In the genomic region with DNA sequence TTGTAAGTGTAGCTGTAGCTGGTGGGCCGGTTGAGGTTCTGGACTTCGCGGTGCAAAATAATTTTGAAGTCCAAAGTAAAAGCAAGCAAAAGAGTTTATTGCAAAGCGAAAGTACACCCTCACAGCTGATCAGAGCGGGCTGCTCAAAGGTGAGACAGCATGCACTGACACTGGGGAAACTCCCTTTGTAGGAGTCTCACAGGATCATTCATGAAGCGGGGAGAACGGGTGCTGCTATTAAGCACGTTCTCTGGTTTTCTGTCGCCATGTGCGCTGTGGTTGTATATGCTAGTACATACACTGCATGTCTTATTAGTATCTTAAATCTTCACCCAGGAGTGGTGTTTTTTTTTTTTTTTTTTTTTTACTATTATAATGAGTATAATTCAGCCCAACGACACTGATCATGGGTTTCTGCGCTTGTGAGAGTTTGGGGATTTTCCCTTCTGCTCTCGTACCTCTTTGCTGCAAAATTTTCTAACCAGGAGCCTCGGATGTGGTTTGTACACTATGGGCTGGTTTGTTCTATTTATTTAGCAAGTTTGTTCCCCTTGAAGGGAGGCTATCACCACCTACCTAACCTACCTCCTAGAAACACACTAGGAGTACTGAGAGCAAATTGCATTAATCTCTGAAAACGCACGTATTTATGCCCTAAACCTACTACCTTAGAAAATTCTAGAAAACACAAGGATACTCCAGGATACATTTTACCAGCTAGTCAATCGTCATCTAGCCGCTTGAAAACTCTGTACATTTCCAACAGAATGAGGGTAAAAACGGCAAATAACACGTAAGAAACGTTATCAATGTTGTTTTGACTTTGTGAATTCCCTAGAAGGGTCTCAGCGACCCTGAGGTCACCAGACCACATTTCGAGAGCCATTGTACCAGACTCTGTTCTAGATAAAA, we compare ENCODE assay signal across 8 cellular contexts. TPM values are rescaled to one million over a fixed set of nuclear protein-coding genes. Genes with fewer than 3 reads are reported as not detected.
DNase-seq lines count a peak whose midpoint lies in the region; FAIRE-seq and TF ChIP-seq lines count a peak whose summit lies in the region.

No MANE protein-coding gene starts in this region.

- peak overlapping the region; percentile 89 for H3K27ac Mint-ChIP-seq in HFFc6

- WGBS in sigmoid colon, 2 donors, result 14 to 30% methylated on average over 23 of the region's 23 CpGs

- H3K4me3 ChIP-seq in fibroblast of the aortic adventitia (ENCODE audit: low read depth, low read length) (peak overlapping the region; percentile 86), sigmoid colon (peak overlapping the region; percentile 78 to 96 (median 92))

- H3K36me3 Mint-ChIP-seq in HFFc6 (ENCODE audit: low read depth), result peaks cover 15% of the 10 kb centered on the region

- peaks cover 0 to 33% (median 26%) of the 10 kb centered on the region in 4 donors for H3K4me1 ChIP-seq in sigmoid colon

- H3K9me3 Mint-ChIP-seq in HFFc6, result no peaks in the 10 kb centered on the region

- TF ChIP-seq POLR2A in GM12892 (IDR thresholded peaks at IDR 0.05; ENCODE audit: low read depth, low read length), result peak; percentile 65
- TF ChIP-seq POLR2A in sigmoid colon (IDR thresholded peaks at IDR 0.05), result no peak

- no peak for TF ChIP-seq EP300 in sigmoid colon (IDR thresholded peaks at IDR 0.05)

- no peaks in the 10 kb centered on the region for H3K27me3 ChIP-seq in sigmoid colon

- peak overlapping the region; percentile 94 for H3K4me3 Mint-ChIP-seq in HFFc6

- no peaks in the 10 kb centered on the region for H3K9me3 ChIP-seq in sigmoid colon

- intact Hi-C loops in sigmoid colon (cut with DNase I), result loop anchor here (10.0 kb wide), 3 partner anchors 142 to 552 kb away; a partner anchor contains a TSS

- peak; percentile 84 for FAIRE-seq in GM12892 (lab: Jason Lieb, UNC)

- H3K27me3 Mint-ChIP-seq in HFFc6 (ENCODE audit: insufficient read depth), result no peaks in the 10 kb centered on the region; the same call in 1 of the 2 replicates

- peaks cover 0 to 7% (median 5%) of the 10 kb centered on the region in 4 donors for H3K36me3 ChIP-seq in sigmoid colon

- H3K4me1 Mint-ChIP-seq in HFFc6 (ENCODE audit: low read depth), result peaks cover 29% of the 10 kb centered on the region

- DNase-seq in GM12892 (ENCODE audit: insufficient read length) (peak; percentile 44), HFFc6 (no peak), NCI-H226 (peak; percentile 58), fibroblast of the aortic adventitia (ENCODE audit: low read depth) (peak; percentile 4), sigmoid colon (no peak), NOMO-1 treated with dmso at 0.1 percent for 144 hours (lab: John Stamatoyannopoulos, UW; ENCODE audit: unreplicated experiment) (no peak), NCI-H1092 treated with DMSO at 0.1 percent for 48 hours (lab: John Stamatoyannopoulos, UW) (no peak)
- peak; percentile 81 to 82 for DNase-seq in activated T-cell treated with anti-CD3 and anti-CD28 coated beads, Interleukin-2, amount 50 U/mL, for 48 hours

- peak overlapping the region; percentile 90 to 95 (median 93) for H3K27ac ChIP-seq in sigmoid colon

- TF ChIP-seq CTCF in HFFc6 (IDR thresholded peaks at IDR 0.05) (no peak), fibroblast of the aortic adventitia (IDR thresholded peaks at IDR 0.05; ENCODE audit: insufficient read depth, low read length) (no peak), sigmoid colon (IDR thresholded peaks at IDR 0.05) (no peak)

RNA-seq across cellular contexts. Expression of a gene that starts 1.3 kb away (rescaled TPM):
- polyA plus RNA-seq in GM12892 (2012; ENCODE audit: missing spikeins), result 6.1 TPM
- total RNA-seq in HFFc6 (2021; fragmentation: NEBNext Ultra II Directional; extraction: Animal tissue kit (Norgen Biotek cat#: 25700)), result 10 to 100 TPM; 14.3 to 17.5 (median 16.2) TPM
- total RNA-seq in fibroblast of the aortic adventitia (ENCODE audit: low replicate concordance), result 12.2 and 17.1 TPM in 2 replicates
- 1 to 10 TPM; 7.3 to 8.3 (median 8.0) TPM for total RNA-seq in sigmoid colon
- polyA plus RNA-seq in sigmoid colon, result 1 to 10 TPM; 2.4 to 4.8 (median 3.2) TPM

Comparison
In these comparisons a context has a peak if more than half of its experiments do, and no peak if none do; other contexts are left out.
1. DNase-seq: peak in GM12892 (single experiment), NCI-H226 (single experiment), activated T-cell treated with anti-CD3 and anti-CD28 coated beads, Interleukin-2, amount 50 U/mL, for 48 hours (2 of 2) and fibroblast of the aortic adventitia (single experiment); none in HFFc6 (single experiment), sigmoid colon (single experiment), NOMO-1 treated with dmso at 0.1 percent for 144 hours (single experiment) and NCI-H1092 treated with DMSO at 0.1 percent for 48 hours (single experiment).